ENCODE assay signal across 30 cellular contexts in the genomic region with DNA sequence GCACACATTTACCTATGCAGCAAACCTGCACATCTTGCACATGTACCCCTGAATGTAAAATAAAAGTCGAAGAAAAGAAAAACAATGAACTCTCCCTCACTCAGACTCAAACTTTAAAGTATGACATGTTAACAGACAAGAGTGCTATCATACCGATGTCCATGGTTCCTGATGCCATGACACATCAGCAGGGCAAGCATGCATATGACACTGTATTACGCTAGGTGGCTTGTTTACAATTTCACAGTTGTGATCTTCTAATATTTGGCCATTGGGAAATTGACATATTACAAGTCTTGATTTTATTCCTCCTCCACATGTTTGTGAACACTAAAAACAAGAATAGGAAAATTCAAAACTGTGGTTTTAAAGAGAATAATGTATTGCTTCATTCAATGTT.
"Had no signal": no experiment of that assay in that cellular context is flagged by ENCODE, and none has a peak within 500 bp of the region (broad histone marks: within the 10 kb centered on the region; RNA-seq: fewer than 3 reads in every experiment).

No MANE protein-coding gene starts in this region.

- H3K27me3 ChIP-seq: ascending aorta, cardiac muscle cell, SJSA1 had no signal

- H3K27ac ChIP-seq: ascending aorta, cardiac muscle cell, SJSA1 had no signal

- FAIRE-seq: K562, TTC549 had no signal

- H3K9me3 ChIP-seq: ascending aorta, SJSA1, SK-N-SH had no signal

- H3K27ac Mint-ChIP-seq: activated CD4-positive, alpha-beta T cell treated with anti-CD3 and anti-CD28 coated beads for 36 hours; activated CD4-positive, alpha-beta T cell treated with anti-CD3 and anti-CD28 coated beads, Interleukin-2, amount 10 ng/mL, durations not matched to agents 7 days and 5 days; activated CD8-positive, alpha-beta T cell treated with anti-CD3 and anti-CD28 coated beads, Interleukin-2, amount 10 ng/mL, durations not matched to agents 7 days and 5 days; activated naive CD4-positive, alpha-beta T cell treated with anti-CD3 and anti-CD28 coated beads, Interleukin-2, amount 50 U/mL, for 24 hours; activated naive CD8-positive, alpha-beta T cell treated with anti-CD3 and anti-CD28 coated beads, Interleukin-2, amount 10 ng/mL, durations not matched to agents 7 days and 5 days; activated T-cell treated with anti-CD3 and anti-CD28 coated beads, Interleukin-2, amount 50 U/mL, for 24 hours; activated T-helper 2 cell treated with anti-CD3 and anti-CD28 coated beads, Interferon-gamma antibody, Interleukin-2, Interleukin-4, amounts not matched to agents 10 μg/mL and 5 μg/mL and 100 μg/mL, durations not matched to agents 14 hours and 24 hours and 36 hours; T-helper 1 cell treated with Interleukin-12 subunit alpha and Interleukin-12 subunit beta and Interleukin-4 antibody, amounts not matched to agents 30 μg/mL and 1 μg/mL, for 36 hours; T-helper 2 cell treated with Interferon-gamma antibody and Interleukin-4, amounts not matched to agents 5 μg/mL and 100 μg/mL, for 36 hours; WTC11 had no signal

- H3K9me3 Mint-ChIP-seq: activated CD4-positive, alpha-beta T cell treated with anti-CD3 and anti-CD28 coated beads, Interleukin-2, amount 10 ng/mL, durations not matched to agents 7 days and 5 days; activated naive CD4-positive, alpha-beta T cell treated with anti-CD3 and anti-CD28 coated beads, Interleukin-2, amount 50 U/mL, for 24 hours; activated naive CD8-positive, alpha-beta T cell treated with anti-CD3 and anti-CD28 coated beads, Interleukin-2, amount 10 ng/mL, durations not matched to agents 7 days and 5 days; activated T-cell treated with anti-CD3 and anti-CD28 coated beads, Interleukin-2, amount 50 U/mL, for 24 hours; activated T-helper 2 cell treated with anti-CD3 and anti-CD28 coated beads, Interferon-gamma antibody, Interleukin-2, Interleukin-4, amounts not matched to agents 10 μg/mL and 5 μg/mL and 100 μg/mL, durations not matched to agents 14 hours and 24 hours and 36 hours; T-helper 1 cell treated with Interleukin-12 subunit alpha and Interleukin-12 subunit beta and Interleukin-4 antibody, amounts not matched to agents 30 μg/mL and 1 μg/mL, for 36 hours; T-helper 2 cell treated with Interferon-gamma antibody and Interleukin-4, amounts not matched to agents 5 μg/mL and 100 μg/mL, for 36 hours; WTC11 had no signal

- H3K4me1 ChIP-seq: ascending aorta, SJSA1 had no signal

- H3K4me2 ChIP-seq: SK-N-SH had no signal

- ATAC-seq: activated CD4-positive, alpha-beta T cell treated with anti-CD3 and anti-CD28 coated beads for 36 hours; activated CD4-positive, CD25-positive, alpha-beta regulatory T cell treated with anti-CD3 and anti-CD28 coated beads, Interleukin-2, amount 50 U/mL, for 24 hours; activated CD8-positive, alpha-beta T cell treated with anti-CD3 and anti-CD28 coated beads, Interleukin-2, amount 10 ng/mL, durations not matched to agents 7 days and 5 days; K562; Panc1; WTC11 had no signal

- H3K27me3 Mint-ChIP-seq: activated CD4-positive, alpha-beta T cell treated with anti-CD3 and anti-CD28 coated beads for 36 hours; activated CD4-positive, alpha-beta T cell treated with anti-CD3 and anti-CD28 coated beads, Interleukin-2, amount 10 ng/mL, durations not matched to agents 7 days and 5 days; activated naive CD8-positive, alpha-beta T cell treated with anti-CD3 and anti-CD28 coated beads, Interleukin-2, amount 10 ng/mL, durations not matched to agents 7 days and 5 days; activated T-cell treated with anti-CD3 and anti-CD28 coated beads, Interleukin-2, amount 50 U/mL, for 24 hours had no signal

- H3K4me3 ChIP-seq: ascending aorta, cardiac muscle cell, K562, SJSA1 had no signal

- H3K4me3 Mint-ChIP-seq: activated CD4-positive, alpha-beta T cell treated with anti-CD3 and anti-CD28 coated beads for 36 hours; activated CD4-positive, alpha-beta T cell treated with anti-CD3 and anti-CD28 coated beads, Interleukin-2, amount 10 ng/mL, durations not matched to agents 7 days and 5 days; activated CD8-positive, alpha-beta T cell treated with anti-CD3 and anti-CD28 coated beads, Interleukin-2, amount 10 ng/mL, durations not matched to agents 7 days and 5 days; activated naive CD4-positive, alpha-beta T cell treated with anti-CD3 and anti-CD28 coated beads, Interleukin-2, amount 50 U/mL, for 24 hours; activated naive CD8-positive, alpha-beta T cell treated with anti-CD3 and anti-CD28 coated beads, Interleukin-2, amount 10 ng/mL, durations not matched to agents 7 days and 5 days; activated T-cell treated with anti-CD3 and anti-CD28 coated beads, Interleukin-2, amount 50 U/mL, for 24 hours; T-helper 1 cell treated with Interleukin-12 subunit alpha and Interleukin-12 subunit beta and Interleukin-4 antibody, amounts not matched to agents 30 μg/mL and 1 μg/mL, for 36 hours; T-helper 2 cell treated with Interferon-gamma antibody and Interleukin-4, amounts not matched to agents 5 μg/mL and 100 μg/mL, for 36 hours; WTC11 had no signal

- H3K4me1 Mint-ChIP-seq: activated CD4-positive, alpha-beta T cell treated with anti-CD3 and anti-CD28 coated beads for 36 hours; activated CD4-positive, alpha-beta T cell treated with anti-CD3 and anti-CD28 coated beads, Interleukin-2, amount 10 ng/mL, durations not matched to agents 7 days and 5 days; activated naive CD4-positive, alpha-beta T cell treated with anti-CD3 and anti-CD28 coated beads, Interleukin-2, amount 50 U/mL, for 24 hours; activated naive CD8-positive, alpha-beta T cell treated with anti-CD3 and anti-CD28 coated beads, Interleukin-2, amount 10 ng/mL, durations not matched to agents 7 days and 5 days; WTC11 had no signal

- DNase-seq: activated CD4-positive, alpha-beta T cell treated with anti-CD3 and anti-CD28 coated beads for 36 hours; activated CD4-positive, alpha-beta T cell treated with anti-CD3 and anti-CD28 coated beads, Interleukin-2, amount 10 ng/mL, durations not matched to agents 7 days and 5 days; activated CD4-positive, alpha-beta T cell treated with anti-CD3 and anti-CD28 coated beads, Interleukin-2, amount 50 U/mL, for 48 hours; activated CD8-positive, alpha-beta T cell treated with anti-CD3 and anti-CD28 coated beads, Interleukin-2, amount 10 ng/mL, durations not matched to agents 7 days and 5 days; activated gamma-delta T cell; activated naive CD4-positive, alpha-beta T cell treated with Interleukin-2 at 50 U/mL for 16 hours; activated naive CD8-positive, alpha-beta T cell treated with anti-CD3 and anti-CD28 coated beads, Interleukin-2, amount 10 ng/mL, durations not matched to agents 7 days and 5 days; activated T-cell treated with anti-CD3 and anti-CD28 coated beads, Interleukin-2, amount 50 U/mL, for 24 hours; amygdala; NCI-H1436 treated with DMSO at 0.1 percent for 48 hours; NCI-H187 treated with DMSO at 0.1 percent for 48 hours; NCI-H2081 treated with DMSO at 0.1 percent for 48 hours; NCI-H2171; NCI-H510A treated with DMSO at 0.1 percent for 48 hours; NCI-H526 treated with DMSO at 0.1 percent for 48 hours; RPMI8226; SHP77 treated with DMSO at 0.1 percent for 48 hours; SK-N-SH had no signal

- H3K36me3 Mint-ChIP-seq: activated naive CD4-positive, alpha-beta T cell treated with anti-CD3 and anti-CD28 coated beads, Interleukin-2, amount 50 U/mL, for 24 hours; activated naive CD8-positive, alpha-beta T cell treated with anti-CD3 and anti-CD28 coated beads, Interleukin-2, amount 10 ng/mL, durations not matched to agents 7 days and 5 days had no signal

- H3K36me3 ChIP-seq: ascending aorta, cardiac muscle cell, SJSA1 had no signal
